ENCODE assay signal across 26 cellular contexts in genomic region chr3:170918715-170919114, GRCh38. TPM values are rescaled to one million over a fixed set of nuclear protein-coding genes. Genes with fewer than 3 reads are reported as not detected.
DNase-seq lines count a peak whose midpoint lies in the region; ATAC-seq and TF ChIP-seq lines count a peak whose summit lies in the region.
"Had no signal": no experiment of that assay in that cellular context is flagged by ENCODE, and none has a peak within 500 bp of the region (broad histone marks: within the 10 kb centered on the region; RNA-seq: fewer than 3 reads in every experiment).

No MANE protein-coding gene starts in this region.

- no peak overlapping the region for H3K4me2 ChIP-seq in mesendoderm (ENCODE audit: low read length)
- H3K4me2 ChIP-seq: BLaER1 had no signal

- no peak overlapping the region for H3K4me3 Mint-ChIP-seq in chondrocyte (ENCODE audit: unreplicated experiment)
- H3K4me3 Mint-ChIP-seq: CD14-positive monocyte; CD4-positive, CD25-positive, alpha-beta regulatory T cell; CD8-positive, alpha-beta memory T cell had no signal

- no peaks in the 10 kb centered on the region for H3K4me1 Mint-ChIP-seq in chondrocyte (ENCODE audit: low read depth)
- H3K4me1 Mint-ChIP-seq: CD14-positive monocyte; CD4-positive, alpha-beta memory T cell; CD4-positive, CD25-positive, alpha-beta regulatory T cell; CD8-positive, alpha-beta memory T cell had no signal

- H2BK120ac ChIP-seq in mesendoderm (ENCODE audit: low read depth, low read length) = no peak overlapping the region

- H3K4me3 ChIP-seq in right atrium auricular region (no peak overlapping the region), HEK293 (ENCODE audit: low read depth, low read length) (no peak overlapping the region), mesendoderm (ENCODE audit: low read length) (no peak overlapping the region), breast epithelium (no peak overlapping the region), upper lobe of left lung (no peak overlapping the region)
- H3K4me3 ChIP-seq: BLaER1, GM12878 had no signal

- H3K9ac ChIP-seq in mesendoderm (ENCODE audit: low read length) = no peak overlapping the region
- H3K9ac ChIP-seq: BLaER1 had no signal

- TF ChIP-seq POLR2A in breast epithelium (IDR thresholded peaks at IDR 0.05) (no peak), upper lobe of left lung (IDR thresholded peaks at IDR 0.05) (no peak)

- no peak overlapping the region for H2BK15ac ChIP-seq in mesendoderm (replicated peaks; ENCODE audit: low read depth)

- no peak for TF ChIP-seq CTCF in right atrium auricular region (IDR thresholded peaks at IDR 0.05)
- no peak for TF ChIP-seq CTCF in HEK293 (tag by site-specific recombination; IDR thresholded peaks at IDR 0.05)
- TF ChIP-seq CTCF in chondrocyte (IDR thresholded peaks at IDR 0.05) = no peak
- no peak for TF ChIP-seq CTCF in breast epithelium (IDR thresholded peaks at IDR 0.05)
- TF ChIP-seq CTCF in upper lobe of left lung (IDR thresholded peaks at IDR 0.05) = no peak

- H3K79me1 ChIP-seq in mesendoderm (ENCODE audit: low read length) = no peaks in the 10 kb centered on the region

- ATAC-seq in Right ventricle myocardium inferior (no peak), upper lobe of left lung (ENCODE audit: low FRiP score in 2 of 2) (no peak), GM19397 (IDR thresholded peaks at IDR 0.05; ENCODE audit: unreplicated experiment) (no peak)
- ATAC-seq: GM12878 had no signal

- no peak overlapping the region for H2BK5ac ChIP-seq in mesendoderm (ENCODE audit: low read length)

- H3K36me3 ChIP-seq in right atrium auricular region = no peaks in the 10 kb centered on the region
- no peaks in the 10 kb centered on the region for H3K36me3 ChIP-seq in HEK293 (ENCODE audit: control insufficient read depth in 2 of 2, insufficient read depth in 1 of 2, low read length in 2 of 2)
- no peaks in the 10 kb centered on the region for H3K36me3 ChIP-seq in mesendoderm (ENCODE audit: control insufficient read depth, insufficient read depth, low read length)
- H3K36me3 ChIP-seq in breast epithelium = no peaks in the 10 kb centered on the region
- no peaks in the 10 kb centered on the region for H3K36me3 ChIP-seq in upper lobe of left lung
- H3K36me3 ChIP-seq: BE2C had no signal

- H3K27ac Mint-ChIP-seq in chondrocyte (ENCODE audit: unreplicated experiment) = no peak overlapping the region
- H3K27ac Mint-ChIP-seq: CD14-positive monocyte; CD4-positive, alpha-beta memory T cell; CD4-positive, CD25-positive, alpha-beta regulatory T cell; CD8-positive, alpha-beta memory T cell had no signal

- H3K27ac ChIP-seq in right atrium auricular region = no peak overlapping the region
- H3K27ac ChIP-seq in HEK293 (ENCODE audit: extremely low read depth, low read depth, low read length) = no peak overlapping the region
- H3K27ac ChIP-seq in mesendoderm (ENCODE audit: low read depth, low read length) = no peak overlapping the region
- H3K27ac ChIP-seq in breast epithelium = no peak overlapping the region
- no peak overlapping the region for H3K27ac ChIP-seq in upper lobe of left lung
- H3K27ac ChIP-seq: 22Rv1, BLaER1 had no signal

- H3K27me3 Mint-ChIP-seq in chondrocyte (ENCODE audit: low read depth) = peaks cover 14% of the 10 kb centered on the region

- H3K27me3 ChIP-seq in right atrium auricular region (no peaks in the 10 kb centered on the region), mesendoderm (ENCODE audit: insufficient read depth, low read length, poor library complexity) (no peaks in the 10 kb centered on the region), breast epithelium (no peaks in the 10 kb centered on the region), upper lobe of left lung (no peaks in the 10 kb centered on the region)
- H3K27me3 ChIP-seq: BE2C, BLaER1 had no signal

- H3K4me1 ChIP-seq in right atrium auricular region (no peaks in the 10 kb centered on the region), HEK293 (ENCODE audit: control insufficient read depth, insufficient read depth, low read length) (no peaks in the 10 kb centered on the region), mesendoderm (ENCODE audit: control insufficient read depth, low read depth, low read length) (no peaks in the 10 kb centered on the region), breast epithelium (no peaks in the 10 kb centered on the region), upper lobe of left lung (no peaks in the 10 kb centered on the region)
- H3K4me1 ChIP-seq: BE2C, BLaER1 had no signal

- WGBS in mesendoderm (ENCODE audit: extremely low coverage, insufficient coverage, low lambda C conversion rate) = no CpG with 5 or more reads among the region's 4 CpGs
- 71 to 85% methylated on average over 4 of the region's 4 CpGs for WGBS in upper lobe of left lung, 2 donors

- intact Hi-C loops in Right ventricle myocardium inferior (cut with DNase I) = no loop called here
- intact Hi-C loops in breast epithelium (cut with DNase I; ENCODE audit: low total_unique reads) = no loop called here

- no peak overlapping the region for H3K56ac ChIP-seq in mesendoderm (ENCODE audit: low read length)

- H4K8ac ChIP-seq in mesendoderm (ENCODE audit: low read depth, low read length) = no peak overlapping the region

- H3K18ac ChIP-seq in mesendoderm (ENCODE audit: low read length) = no peak overlapping the region

- H3K9me3 ChIP-seq in right atrium auricular region = peaks cover 0 to 11% of the 10 kb centered on the region in 2 donors
- H3K9me3 ChIP-seq in HEK293 (ENCODE audit: control insufficient read depth, insufficient read depth, low read depth, low read length) = no peaks in the 10 kb centered on the region
- H3K9me3 ChIP-seq in breast epithelium = peaks cover 30% of the 10 kb centered on the region in 2 donors
- H3K9me3 ChIP-seq in upper lobe of left lung = peaks cover 0 to 21% (median 8%) of the 10 kb centered on the region in 4 donors
- H3K9me3 ChIP-seq: BE2C had no signal

- CTCF ChIA-PET in HEK293 (lab: Yijun Ruan, JAX) = no interaction called here

- H2AK5ac ChIP-seq in mesendoderm (ENCODE audit: low read length) = no peak overlapping the region

- H3K9me3 Mint-ChIP-seq in chondrocyte (ENCODE audit: low read depth) = peaks cover 25% of the 10 kb centered on the region

- peaks cover 3% of the 10 kb centered on the region for H3K36me3 Mint-ChIP-seq in chondrocyte (ENCODE audit: low read depth)
- H3K36me3 Mint-ChIP-seq: CD14-positive monocyte had no signal

- POLR2A ChIA-PET in HEK293 (lab: Yijun Ruan, JAX) = no interaction called here

- H3K23ac ChIP-seq in mesendoderm (ENCODE audit: low read length) = no peak overlapping the region

- DNase-seq in Right ventricle myocardium inferior (ENCODE audit: missing footprints) = peak; percentile 27
- no peak for DNase-seq in right atrium auricular region (ENCODE audit: low spot score)
- peak; percentile 29 for DNase-seq in chondrocyte (ENCODE audit: low spot score)
- peak; percentile 27 for DNase-seq in mesendoderm
- DNase-seq in breast epithelium (ENCODE audit: low spot score in 2 of 2) = no peak
- no peak for DNase-seq in upper lobe of left lung
- DNase-seq: ACHN; BE2C; C1 segment of cervical spinal cord; CD4-positive, alpha-beta memory T cell; CD4-positive, CD25-positive, alpha-beta regulatory T cell; CD8-positive, alpha-beta memory T cell; COR-L47; DMS 273 treated with DMSO at 0.1 percent for 48 hours; DMS153; DMS53; DMS79; DND-41; EL; GDM1 had no signal

- H3K4ac ChIP-seq in mesendoderm (ENCODE audit: low read depth, low read length) = no peak overlapping the region

- TF ChIP-seq EP300 in upper lobe of left lung (IDR thresholded peaks at IDR 0.05) = no peak

- H3K79me2 ChIP-seq in mesendoderm (ENCODE audit: control insufficient read depth, insufficient read depth, low read length) = no peaks in the 10 kb centered on the region

- no peak overlapping the region for H4K5ac ChIP-seq in mesendoderm (ENCODE audit: low read length)

TF ChIP-seq in HEK293, 187 proteins besides CTCF, POLR2A, EP300 and RAD21:
- peak; percentile 89 for TF ChIP-seq ZNF585B (tag by site-specific recombination; IDR thresholded peaks at IDR 0.05)
- no peak for TF ChIP-seq ZNF623 (tag by site-specific recombination; IDR thresholded peaks at IDR 0.05)
- TF ChIP-seq ZBTB20 (tag by site-specific recombination; IDR thresholded peaks at IDR 0.05) = no peak
- no peak for TF ChIP-seq RBAK (tag by site-specific recombination; IDR thresholded peaks at IDR 0.05)
- no peak for TF ChIP-seq ZNF354C (tag by site-specific recombination; IDR thresholded peaks at IDR 0.05; ENCODE audit: borderline replicate concordance, low read depth)
- no peak for TF ChIP-seq ZNF792 (tag by site-specific recombination; IDR thresholded peaks at IDR 0.05)
- TF ChIP-seq SETDB1 (IDR thresholded peaks at IDR 0.05; ENCODE audit: insufficient read length, low read length) = peak; percentile 43
- no peak for TF ChIP-seq ZNF114 (tag by site-specific recombination; IDR thresholded peaks at IDR 0.05)

RNA-seq across cellular contexts. Expression of gene EIF5A2, which starts 10.3 kb away (rescaled TPM):
- total RNA-seq in Right ventricle myocardium inferior (8.8 TPM), right atrium auricular region (1 to 10 TPM; 4.2 to 5.0 TPM), chondrocyte (24.0 to 31.5 TPM (median 31.2 TPM) in 3 replicates), breast epithelium (1 to 10 TPM; 4.7 to 7.4 (median 5.2) TPM), upper lobe of left lung (1 to 10 TPM in 4 of 6 donors, not detected in 2; 2.0 to 6.2 (median 2.9) TPM)
- polyA plus RNA-seq in mesendoderm (2013, experiment 1 of 2) = 9.2 TPM
- 9.6 TPM for polyA plus RNA-seq in mesendoderm (2013, experiment 2 of 2)

RNA-seq across cellular contexts. Expression of gene RPL22L1, which starts 48.7 kb away (rescaled TPM):
- 11.7 TPM for total RNA-seq in Right ventricle myocardium inferior
- 10 to 100 TPM; 22.3 to 51.2 TPM for total RNA-seq in right atrium auricular region
- 52.5 to 78.9 TPM (median 58.2 TPM) in 3 replicates for total RNA-seq in chondrocyte
- polyA plus RNA-seq in mesendoderm (2013, experiment 1 of 2) = 903 TPM
- 897 TPM for polyA plus RNA-seq in mesendoderm (2013, experiment 2 of 2)
- total RNA-seq in breast epithelium = 100 to 1,000 TPM in 2 of 3 donors, 10 to 100 TPM in 1; 36.5 to 196 (median 114) TPM
- 10 to 100 TPM in 4 of 6 donors, 1 to 10 TPM in 2; 4.2 to 33.7 (median 29.0) TPM for total RNA-seq in upper lobe of left lung

Comparison
In these comparisons a context has a peak if more than half of its experiments do, and no peak if none do; other contexts are left out.
1. DNase-seq: peak in Right ventricle myocardium inferior (single experiment), chondrocyte (single experiment) and mesendoderm (single experiment); none in right atrium auricular region (single experiment), breast epithelium (0 of 2) and upper lobe of left lung (0 of 2).